8 cellular contexts compared by ENCODE assay signal in genomic region chr3:141876891-141877561, GRCh38. TPM values are rescaled to one million over a fixed set of nuclear protein-coding genes. Genes with fewer than 3 reads are reported as not detected.
DNase-seq lines count a peak whose midpoint lies in the region; ATAC-seq, FAIRE-seq and TF ChIP-seq lines count a peak whose summit lies in the region.

No MANE protein-coding gene starts in this region.

- peaks cover 14% of the 10 kb centered on the region for H3K79me1 ChIP-seq in trophoblast cell (ENCODE audit: low read length)

- H3K23ac ChIP-seq in trophoblast cell (ENCODE audit: low read length), result no peak overlapping the region

- H2BK12ac ChIP-seq in trophoblast cell (ENCODE audit: low read length), result peak overlapping the region; percentile 91

- H4K8ac ChIP-seq in trophoblast cell (ENCODE audit: low read depth, low read length), result peak overlapping the region; percentile 75

- H2BK120ac ChIP-seq in trophoblast cell (ENCODE audit: insufficient read depth, low read length, poor library complexity), result peak overlapping the region; percentile 84

- TF ChIP-seq CTCF in BJ (IDR thresholded peaks at IDR 0.05; ENCODE audit: insufficient read depth, low read depth, low read length) (no peak), heart left ventricle (IDR thresholded peaks at IDR 0.05) (peak in 1 of 12 donors; percentile 2), transverse colon (IDR thresholded peaks at IDR 0.05) (no peak)

- peak overlapping the region; percentile 77 for H2BK5ac ChIP-seq in trophoblast cell (ENCODE audit: low read depth, low read length, poor library complexity)

- H3K9me3 Mint-ChIP-seq in activated naive CD8-positive, alpha-beta T cell treated with anti-CD3 and anti-CD28 coated beads for 36 hours, result no peaks in the 10 kb centered on the region

- no peaks in the 10 kb centered on the region for H3K9me3 ChIP-seq in heart left ventricle
- no peaks in the 10 kb centered on the region for H3K9me3 ChIP-seq in trophoblast cell (ENCODE audit: insufficient read depth, low read depth, low read length)
- no peaks in the 10 kb centered on the region for H3K9me3 ChIP-seq in transverse colon

- H3K27me3 Mint-ChIP-seq in activated naive CD8-positive, alpha-beta T cell treated with anti-CD3 and anti-CD28 coated beads for 36 hours, result no peaks in the 10 kb centered on the region

- peak; percentile 73 for FAIRE-seq in GM19239 (lab: Jason Lieb, UNC)

- peak overlapping the region; percentile 90 for H3K4me3 Mint-ChIP-seq in activated naive CD8-positive, alpha-beta T cell treated with anti-CD3 and anti-CD28 coated beads for 36 hours

- peak overlapping the region; percentile 62 for H3K4me3 ChIP-seq in BJ (ENCODE audit: low read depth, low read length)
- peak overlapping the region; percentile 72 to 99 (median 92) for H3K4me3 ChIP-seq in heart left ventricle
- H3K4me3 ChIP-seq in trophoblast cell (ENCODE audit: low read depth, low read length), result peak overlapping the region; percentile 98
- H3K4me3 ChIP-seq in transverse colon, result peak overlapping the region; percentile 83 to 100 (median 91)

- H3K14ac ChIP-seq in trophoblast cell (ENCODE audit: low read length), result peak overlapping the region; percentile 75

- CTCF ChIA-PET in BJ (lab: Yijun Ruan, JAX), result interaction anchor here (1.0 to 2.3 kb wide), 4 partner anchors 9 to 301 kb away, joined by 3 to 13 read pairs (median 4); no protein-coding TSS in a partner anchor

- H3K9ac ChIP-seq in trophoblast cell (ENCODE audit: low read length), result peak overlapping the region; percentile 61

- H3K4ac ChIP-seq in trophoblast cell (ENCODE audit: low read depth, low read length), result peak overlapping the region; percentile 93

- peaks cover 6 to 47% (median 19%) of the 10 kb centered on the region in 12 donors for H3K4me1 ChIP-seq in heart left ventricle
- H3K4me1 ChIP-seq in trophoblast cell (ENCODE audit: control insufficient read depth in 1 of 2, insufficient read depth in 2 of 2, low read length in 2 of 2), result peaks cover 0 to 5% of the 10 kb centered on the region in 2 experiments
- peaks cover 6 to 49% (median 29%) of the 10 kb centered on the region in 4 donors for H3K4me1 ChIP-seq in transverse colon

- H3K27ac ChIP-seq in heart left ventricle, result peak overlapping the region; percentile 94 to 100 (median 99)
- peak overlapping the region; percentile 78 for H3K27ac ChIP-seq in trophoblast cell (ENCODE audit: low read depth, low read length)
- peak overlapping the region; percentile 99 to 100 (median 100) for H3K27ac ChIP-seq in transverse colon

- H3K4me1 Mint-ChIP-seq in activated naive CD8-positive, alpha-beta T cell treated with anti-CD3 and anti-CD28 coated beads for 36 hours, result peaks cover 39% of the 10 kb centered on the region

- 0 to 1% (median 0%) methylated on average over 15 to 75 of the region's 75 CpGs for WGBS in heart left ventricle, 4 donors
- WGBS in trophoblast cell (ENCODE audit: extremely low coverage, insufficient coverage, insufficient read length), result no CpG with 5 or more reads among the region's 75 CpGs
- WGBS in transverse colon (ENCODE audit: low coverage in 1 of 2), 2 donors, result 1% methylated on average over 56 of the region's 75 CpGs; no CpG with 5 or more reads in 1 of the 2 donors

- H3K79me2 ChIP-seq in trophoblast cell (ENCODE audit: control insufficient read depth, insufficient read depth, low read length, poor library complexity), result peaks cover 13% of the 10 kb centered on the region

- H4K12ac ChIP-seq in trophoblast cell (ENCODE audit: low read depth, low read length), result no peak overlapping the region

- peak overlapping the region; percentile 67 for H2AFZ ChIP-seq in trophoblast cell (ENCODE audit: insufficient read depth, low read length, poor library complexity)

- in situ Hi-C loops in transverse colon (cut with MboI; ENCODE audit: low pct_ligation_motif_present in 1 of 4, low pct_unique_long_range_greater_than_20kb in 1 of 4, low sequenced_read_pairs in 3 of 4), result no loop called here

- TF ChIP-seq EP300 in transverse colon (IDR thresholded peaks at IDR 0.05; ENCODE audit: low read depth), result no peak

- H4K91ac ChIP-seq in trophoblast cell (ENCODE audit: low read depth, low read length), result peak overlapping the region; percentile 60

- TF ChIP-seq POLR2A in heart left ventricle (IDR thresholded peaks at IDR 0.05), result peak in 1 of 2 donors; percentile 17
- no peak for TF ChIP-seq POLR2A in transverse colon (IDR thresholded peaks at IDR 0.05)

- ATAC-seq in HG03378 (IDR thresholded peaks at IDR 0.05; ENCODE audit: unreplicated experiment) (peak; percentile 29), heart left ventricle (peak in 3 of 4 donors; percentile 12 to 46 (median 44))

- H3K27me3 ChIP-seq in BJ (ENCODE audit: control insufficient read depth, insufficient read depth, low read length) (no peaks in the 10 kb centered on the region), heart left ventricle (no peaks in the 10 kb centered on the region), trophoblast cell (ENCODE audit: insufficient read depth, low read length) (no peaks in the 10 kb centered on the region), transverse colon (no peaks in the 10 kb centered on the region)

- H3K36me3 ChIP-seq in BJ (ENCODE audit: control insufficient read depth, insufficient read depth, low read length), result no peaks in the 10 kb centered on the region
- H3K36me3 ChIP-seq in heart left ventricle, result no peaks in the 10 kb centered on the region
- no peaks in the 10 kb centered on the region for H3K36me3 ChIP-seq in trophoblast cell (ENCODE audit: control insufficient read depth in 1 of 2, insufficient read depth in 2 of 2, low read length in 2 of 2)
- H3K36me3 ChIP-seq in transverse colon, result no peaks in the 10 kb centered on the region

- H3K27ac Mint-ChIP-seq in activated naive CD8-positive, alpha-beta T cell treated with anti-CD3 and anti-CD28 coated beads for 36 hours, result peak overlapping the region; percentile 90

- intact Hi-C loops in heart left ventricle (cut with DNase I), result loop anchor here in 9 of 10 donors (1.0 to 10.0 kb wide), 7 partner anchors 36 to 302 kb away; partner anchors contain the start of gene RNF7 (in 6 of the 9)
- intact Hi-C loops in transverse colon (cut with DNase I; ENCODE audit: low total_unique reads), result loop anchor here (1.0 kb wide), 1 partner anchor 139 kb away; the partner anchor contains the start of gene RNF7

- POLR2A ChIA-PET in BJ (lab: Charles Lee), result interaction anchor here (0.6 to 0.7 kb wide), 2 partner anchors 10 to 39 kb away, joined by 9 to 10 read pairs; no protein-coding TSS in a partner anchor

- H3K4me2 ChIP-seq in trophoblast cell (ENCODE audit: low read length), result peak overlapping the region; percentile 100

- peak overlapping the region; percentile 50 for H3K18ac ChIP-seq in trophoblast cell (ENCODE audit: low read length)

- peaks cover 32% of the 10 kb centered on the region for H3K36me3 Mint-ChIP-seq in activated naive CD8-positive, alpha-beta T cell treated with anti-CD3 and anti-CD28 coated beads for 36 hours

- no peak for DNase-seq in BJ (ENCODE audit: low read depth)
- DNase-seq in GM19239 (ENCODE audit: insufficient read length, low spot score), result no peak
- DNase-seq in SK-N-DZ (ENCODE audit: low spot score), result peak; percentile 38
- peak; percentile 69 for DNase-seq in activated naive CD8-positive, alpha-beta T cell treated with anti-CD3 and anti-CD28 coated beads for 36 hours
- DNase-seq in heart left ventricle, result peak; percentile 54 to 77 (median 61)
- DNase-seq in trophoblast cell, result peak; percentile 65 to 77
- DNase-seq in transverse colon, result peak; percentile 65

- H2AK5ac ChIP-seq in trophoblast cell (ENCODE audit: low read length), result no peak overlapping the region

RNA-seq across cellular contexts. Expression of gene ATP1B3, which starts 0.6 kb away (rescaled TPM):
- polyA plus RNA-seq in BJ (2011; rRNA removed) (59.7 and 143 TPM in 2 replicates), heart left ventricle (10 to 100 TPM; 30.6 to 90.0 TPM)
- 47.3 and 68.4 TPM in 2 replicates for polyA minus RNA-seq in BJ (2011; rRNA and poly(A)+ RNA removed)
- polyA plus RNA-seq in SK-N-DZ (2014; cell fraction: cytosol; rRNA removed), result 71.7 and 79.5 TPM in 2 replicates
- 61.3 and 78.9 TPM in 2 replicates for polyA plus RNA-seq in SK-N-DZ (2014; cell fraction: nucleus; rRNA removed)
- 100 to 1,000 TPM; 143 to 157 TPM for total RNA-seq in activated naive CD8-positive, alpha-beta T cell treated with anti-CD3 and anti-CD28 coated beads for 36 hours
- total RNA-seq in heart left ventricle (10 to 100 TPM; 19.1 to 78.6 (median 46.1) TPM), transverse colon (100 to 1,000 TPM in 3 of 4 donors, 10 to 100 TPM in 1; 79.6 to 251 (median 196) TPM)
- 236 and 245 TPM in 2 replicates for polyA plus RNA-seq in trophoblast cell (2013)

Comparison
In these comparisons a context has a peak if more than half of its experiments do, and no peak if none do; other contexts are left out.
1. DNase-seq: peak in SK-N-DZ (single experiment), activated naive CD8-positive, alpha-beta T cell treated with anti-CD3 and anti-CD28 coated beads for 36 hours (single experiment), heart left ventricle (5 of 5), trophoblast cell (2 of 2) and transverse colon (single experiment); none in BJ (single experiment) and GM19239 (single experiment).
2. Peak in every context shown above with its lines, with median percentiles within 50 percentile points of each other: H3K4me3 ChIP-seq and H3K27ac ChIP-seq.